In the genomic region with DNA sequence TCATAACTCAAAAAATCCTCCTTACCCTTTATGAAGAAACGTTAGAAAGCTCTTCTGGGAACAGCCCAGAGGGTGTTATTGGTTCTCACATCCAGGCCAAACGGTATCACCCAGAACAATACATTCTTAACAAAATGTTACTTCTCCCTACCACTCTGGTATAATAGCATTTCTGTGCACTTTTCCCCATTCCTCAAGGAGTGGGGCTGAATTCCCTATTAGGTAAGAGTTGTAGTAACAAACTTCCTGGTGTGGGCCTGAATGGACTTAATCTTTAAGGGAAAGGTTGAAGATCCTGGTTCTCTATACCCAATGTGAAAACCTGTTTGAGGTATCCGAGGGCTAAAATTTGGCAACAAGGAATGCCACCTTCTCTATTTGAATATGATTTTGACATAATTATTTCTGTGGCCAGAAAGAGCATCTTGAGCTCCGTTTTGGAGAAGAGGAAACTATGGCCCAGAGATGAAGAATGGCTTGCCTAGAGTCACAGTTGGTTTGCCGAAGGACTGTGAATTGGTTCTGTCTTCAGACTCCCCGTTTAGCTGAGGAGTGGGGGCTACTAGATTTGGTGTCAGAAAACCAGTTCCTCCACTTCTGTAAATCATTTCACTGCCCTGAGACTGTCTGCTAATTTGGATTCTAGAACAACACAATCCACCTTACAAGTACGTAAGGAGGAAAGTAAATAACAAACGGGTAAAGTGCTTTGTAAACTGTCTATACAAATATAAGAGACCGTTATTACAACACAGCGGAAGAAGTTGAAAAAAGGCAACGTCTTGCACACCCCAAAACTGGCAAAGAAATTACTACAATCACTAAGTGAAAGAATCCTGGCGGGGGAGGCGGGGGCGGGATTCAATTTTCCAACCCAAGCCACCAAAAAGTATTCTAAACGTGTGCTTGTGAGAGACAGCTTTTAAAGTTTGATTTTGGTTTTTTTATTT, we compare ENCODE assay signal across 8 cellular contexts.
DNase-seq lines count a peak whose midpoint lies in the region; ATAC-seq and TF ChIP-seq lines count a peak whose summit lies in the region.

No MANE protein-coding gene starts in this region.

- peak; percentile 16 for DNase-seq in NCI-H1105 treated with DMSO at 0.1 percent for 48 hours (lab: John Stamatoyannopoulos, UW)
- DNase-seq in NCI-H1105 (lab: John Stamatoyannopoulos, UW): no peak
- no peak for DNase-seq in brain microvascular endothelial cell
- peak; percentile 49 for DNase-seq in medulla oblongata (ENCODE audit: extremely low spot score)
- DNase-seq in substantia nigra (lab: John Stamatoyannopoulos, UW): peak in 4 of 49 donors; percentile 1 to 56 (median 36)

- H3F3A ChIP-seq in OCI-LY1 (ENCODE audit: insufficient read depth, low read length): no peaks in the 10 kb centered on the region

- H3K27me3 ChIP-seq in OCI-LY1 (ENCODE audit: insufficient read depth, low read length): no peaks in the 10 kb centered on the region
- H3K27me3 ChIP-seq in brain microvascular endothelial cell (replicated peaks): no peaks in the 10 kb centered on the region

- H4K20me1 ChIP-seq in OCI-LY1 (ENCODE audit: insufficient read depth, low read length): no peaks in the 10 kb centered on the region

- TF ChIP-seq CTCF in OCI-LY1 (IDR thresholded peaks at IDR 0.05; ENCODE audit: low read length) (no peak), brain microvascular endothelial cell (IDR thresholded peaks at IDR 0.05; ENCODE audit: low read depth, low read length, missing control alignments) (no peak)

- ATAC-seq in GM18870 (IDR thresholded peaks at IDR 0.05; ENCODE audit: unreplicated experiment): no peak
- no peak for ATAC-seq in HG03521 (IDR thresholded peaks at IDR 0.05; ENCODE audit: unreplicated experiment)

- peak overlapping the region; percentile 89 for H3K27ac ChIP-seq in OCI-LY1 (ENCODE audit: low read depth, low read length, poor library complexity, severe bottlenecking)
- peak overlapping the region; percentile 57 for H3K27ac ChIP-seq in brain microvascular endothelial cell
- peak overlapping the region; percentile 88 for H3K27ac ChIP-seq in substantia nigra (ENCODE audit: low read depth, low read length, poor library complexity, severe bottlenecking)

- in situ Hi-C loops in brain microvascular endothelial cell (cut with HindIII; ENCODE audit: low pct_ligation_motif_present, low sequenced_read_pairs): no loop called here

- H3K36me3 ChIP-seq in OCI-LY1 (ENCODE audit: insufficient read depth, low read length): peaks cover 33% of the 10 kb centered on the region
- H3K36me3 ChIP-seq in brain microvascular endothelial cell (replicated peaks): peaks cover 5% of the 10 kb centered on the region

- H3K79me2 ChIP-seq in OCI-LY1 (ENCODE audit: insufficient read depth, low read length): peaks cover 45% of the 10 kb centered on the region

- H3K4me1 ChIP-seq in OCI-LY1 (ENCODE audit: insufficient read depth, low read length, severe bottlenecking): peaks cover 25% of the 10 kb centered on the region

- H3K9me3 ChIP-seq in OCI-LY1 (ENCODE audit: low read length): no peaks in the 10 kb centered on the region

- H2AFZ ChIP-seq in OCI-LY1 (ENCODE audit: low read length): no peak overlapping the region

- H3K4me2 ChIP-seq in OCI-LY1 (ENCODE audit: low read length): peak overlapping the region; percentile 83

- no peaks in the 10 kb centered on the region for H3K9me2 ChIP-seq in OCI-LY1 (ENCODE audit: low read depth, low read length)

- peak overlapping the region; percentile 100 for H3K9ac ChIP-seq in OCI-LY1 (ENCODE audit: low read length)

- H3K4me3 ChIP-seq in OCI-LY1 (ENCODE audit: low read depth, low read length, poor library complexity, severe bottlenecking): peak overlapping the region; percentile 97
- H3K4me3 ChIP-seq in brain microvascular endothelial cell (ENCODE audit: low read depth, low read length): peak overlapping the region; percentile 67

Comparison
In these comparisons a context has a peak if more than half of its experiments do, and no peak if none do; other contexts are left out.
1. DNase-seq: peak in NCI-H1105 treated with DMSO at 0.1 percent for 48 hours (single experiment) and medulla oblongata (single experiment); none in NCI-H1105 (single experiment) and brain microvascular endothelial cell (single experiment).
2. Peak in every context shown above with its lines, with median percentiles within 50 percentile points of each other: H3K27ac ChIP-seq.